In genomic region chr11:727859-728748, GRCh38 we compare ENCODE assay signal across 1 cellular context.
A peak's percentile ranks its signal among the peaks of the same experiment; 100 is the strongest.
TF ChIP-seq lines count a peak whose summit lies in the region.

No MANE protein-coding gene starts in this region.

TF ChIP-seq in K562, 482 proteins besides CTCF, POLR2A, EP300 and RAD21 (continued from another document and continues in another):
- TF ChIP-seq MGA (IDR thresholded peaks at IDR 0.05) (no peak; the same call in 1 of the 2 replicates), BCOR (IDR thresholded peaks at IDR 0.05) (0 out of 2 replicates have a peak, but pooled peaks have one; percentile 40), OTX1 (CRISPR knock-in tag; IDR thresholded peaks at IDR 0.05) (no peak), XRCC5 (IDR thresholded peaks at IDR 0.05; ENCODE audit: low read depth, low read length) (peak; percentile 93), ZNF347 (CRISPR knock-in tag; IDR thresholded peaks at IDR 0.05; ENCODE audit: low read depth) (no peak), ZNF143 (CRISPR knock-in tag; IDR thresholded peaks at IDR 0.05) (no peak), NONO (IDR thresholded peaks at IDR 0.05; ENCODE audit: low read depth in 2 of 2, low read length in 1 of 2) (peak in 1 of 2 experiments; percentile 42; a peak in 1 of 4 replicates), HINFP (tag; conservative IDR thresholded peaks at IDR 0.05; ENCODE audit: low read depth) (no peak), ZNF668 (CRISPR knock-in tag; IDR thresholded peaks at IDR 0.05) (no peak), E2F6 (IDR thresholded peaks at IDR 0.05; ENCODE audit: borderline replicate concordance in 1 of 2, extremely low read depth in 1 of 2, insufficient read depth in 1 of 2, insufficient read length in 1 of 2, low read depth in 1 of 2, low read length in 1 of 2, poor library complexity in 1 of 2, severe bottlenecking in 1 of 2) (peak in 1 of 2 experiments; percentile 38), NR1H2 (CRISPR knock-in tag; IDR thresholded peaks at IDR 0.05) (peak; percentile 27; the same call in 1 of the 2 replicates), FOXA3 (CRISPR knock-in tag; conservative IDR thresholded peaks at IDR 0.05 in 1 of 2, IDR thresholded peaks at IDR 0.05 in 1 of 2) (peak in 1 of 2 experiments; percentile 33; a peak in 1 of 4 replicates), PATZ1 (CRISPR knock-in tag; IDR thresholded peaks at IDR 0.05; ENCODE audit: borderline replicate concordance) (no peak), ZNF707 (CRISPR knock-in tag; conservative IDR thresholded peaks at IDR 0.05) (no peak), MTF1 (CRISPR knock-in tag; IDR thresholded peaks at IDR 0.05; ENCODE audit: borderline replicate concordance) (no peak), HDAC6 (IDR thresholded peaks at IDR 0.05; ENCODE audit: low read depth, low read length) (no peak), ATF7 (IDR thresholded peaks at IDR 0.05) (peak; percentile 55; the same call in 1 of the 2 replicates), ARID2 (IDR thresholded peaks at IDR 0.05) (peak; percentile 70; the same call in 1 of the 2 replicates), AFF4 (CRISPR knock-in tag; IDR thresholded peaks at IDR 0.05) (no peak), ZNF165 (CRISPR knock-in tag; IDR thresholded peaks at IDR 0.05; ENCODE audit: borderline replicate concordance) (no peak), SIX5 (IDR thresholded peaks at IDR 0.05; ENCODE audit: borderline replicate concordance in 1 of 2, insufficient read depth in 1 of 2, low read depth in 1 of 2, low read length in 2 of 2) (no peak), RHOXF2B (CRISPR knock-in tag; conservative IDR thresholded peaks at IDR 0.05) (no peak), SFPQ (IDR thresholded peaks at IDR 0.05; ENCODE audit: low read depth, low read length) (no peak), ZNF511 (CRISPR knock-in tag; IDR thresholded peaks at IDR 0.05) (no peak; the same call in 1 of the 2 replicates), SMC3 (conservative IDR thresholded peaks at IDR 0.05; ENCODE audit: insufficient read depth, low read depth, low read length) (peak; percentile 79), ZNF277 (CRISPR knock-in tag; IDR thresholded peaks at IDR 0.05; ENCODE audit: borderline replicate concordance) (no peak), ETV1 (tag; conservative IDR thresholded peaks at IDR 0.05; ENCODE audit: low read depth) (no peak), MBD2 (IDR thresholded peaks at IDR 0.05; ENCODE audit: borderline replicate concordance, low read depth) (no peak), RCOR1 (IDR thresholded peaks at IDR 0.05; ENCODE audit: borderline replicate concordance in 1 of 2, low read depth in 2 of 2, low read length in 2 of 2) (peak in 1 of 2 experiments; percentile 79; a peak in 1 of 4 replicates), NR2C2 (CRISPR knock-in tag; IDR thresholded peaks at IDR 0.05) (peak; percentile 18; the same call in 1 of the 2 replicates), NR2C2 (tag; IDR thresholded peaks at IDR 0.05) (no peak; the same call in 1 of the 2 replicates), ESRRA (IDR thresholded peaks at IDR 0.05; ENCODE audit: borderline replicate concordance, low read depth) (peak; percentile 68; the same call in 1 of the 2 replicates)
